Comparison of ENCODE assay signal across 11 cellular contexts in genomic region chr11:103806130-103806900, GRCh38.
DNase-seq lines count a peak whose midpoint lies in the region; ATAC-seq, FAIRE-seq and TF ChIP-seq lines count a peak whose summit lies in the region.
"Had no signal": no experiment of that assay in that cellular context is flagged by ENCODE, and none has a peak within 500 bp of the region (broad histone marks: within the 10 kb centered on the region; RNA-seq: fewer than 3 reads in every experiment).

No MANE protein-coding gene starts in this region.

- H3K27me3 Mint-ChIP-seq in activated naive CD4-positive, alpha-beta T cell treated with anti-CD3 and anti-CD28 coated beads, Interleukin-2, amount 10 ng/mL, durations not matched to agents 7 days and 5 days: no peaks in the 10 kb centered on the region
- peaks cover 2% of the 10 kb centered on the region for H3K27me3 Mint-ChIP-seq in endodermal cell (ENCODE audit: insufficient read depth)

- TF ChIP-seq POLR2A in body of pancreas (IDR thresholded peaks at IDR 0.05): no peak

- H3K9me3 ChIP-seq in AG04450 (ENCODE audit: control insufficient read depth, insufficient read depth, low read length) (no peaks in the 10 kb centered on the region), body of pancreas (no peaks in the 10 kb centered on the region), keratinocyte (ENCODE audit: control insufficient read depth, low read depth, low read length) (no peaks in the 10 kb centered on the region), endodermal cell (ENCODE audit: control insufficient read depth, low read length) (no peaks in the 10 kb centered on the region)

- H3K4me2 ChIP-seq in keratinocyte (ENCODE audit: control insufficient read depth, extremely low read depth, insufficient read depth, low read depth, low read length): peak overlapping the region; percentile 59

- H3K36me3 Mint-ChIP-seq in activated naive CD4-positive, alpha-beta T cell treated with anti-CD3 and anti-CD28 coated beads, Interleukin-2, amount 10 ng/mL, durations not matched to agents 7 days and 5 days: no peaks in the 10 kb centered on the region
- H3K36me3 Mint-ChIP-seq in endodermal cell (ENCODE audit: low read depth): no peaks in the 10 kb centered on the region

- H4K20me1 ChIP-seq in keratinocyte (ENCODE audit: control insufficient read depth, extremely low read depth, insufficient read depth, low read length): no peaks in the 10 kb centered on the region

- no peaks in the 10 kb centered on the region for H3K9me1 ChIP-seq in keratinocyte (ENCODE audit: control insufficient read depth, extremely low read depth, insufficient read depth, low read length)

- H3K4me1 ChIP-seq in body of pancreas (peaks cover 21% of the 10 kb centered on the region), keratinocyte (ENCODE audit: control insufficient read depth, extremely low read depth, insufficient read depth, low read length) (peaks cover 6% of the 10 kb centered on the region), endodermal cell (ENCODE audit: control insufficient read depth, insufficient read depth, low read length) (peaks cover 9% of the 10 kb centered on the region)

- H3K4me3 Mint-ChIP-seq in activated naive CD4-positive, alpha-beta T cell treated with anti-CD3 and anti-CD28 coated beads, Interleukin-2, amount 10 ng/mL, durations not matched to agents 7 days and 5 days: no peak overlapping the region
- no peak overlapping the region for H3K4me3 Mint-ChIP-seq in endodermal cell
- H3K4me3 Mint-ChIP-seq: activated T-cell treated with anti-CD3 and anti-CD28 coated beads, Interleukin-2, amount 50 U/mL, for 4 hours had no signal

- POLR2A ChIA-PET in AG04450 (lab: Yijun Ruan, JAX): no interaction called here

- dilution Hi-C loops in keratinocyte (cut with MboI; ENCODE audit: extremely low pct_ligation_motif_present, low sequenced_read_pairs): no loop called here

- H3K4me3 ChIP-seq in AG04450 (ENCODE audit: low read depth, low read length) (no peak overlapping the region), HFF-Myc (replicated peaks; ENCODE audit: low read depth, low read length) (no peak overlapping the region), body of pancreas (no peak overlapping the region), keratinocyte (ENCODE audit: control insufficient read depth in 2 of 3, extremely low read depth in 1 of 3, insufficient read depth in 2 of 3, low read depth in 1 of 3, low read length in 3 of 3) (no peak overlapping the region), endodermal cell (ENCODE audit: low read length) (no peak overlapping the region)

- intact Hi-C loops in body of pancreas (cut with DNase I): no loop called here

- H3K9ac ChIP-seq in keratinocyte (ENCODE audit: control insufficient read depth, extremely low read depth, insufficient read depth, low read length) (no peak overlapping the region), endodermal cell (ENCODE audit: extremely low read depth, low read length, poor library complexity, severe bottlenecking) (no peak overlapping the region)

- no peak overlapping the region for H3K27ac ChIP-seq in AG04450 (ENCODE audit: low read depth, low read length)
- peak overlapping the region in 3 of 4 donors; percentile 50 to 70 (median 70) for H3K27ac ChIP-seq in body of pancreas
- H3K27ac ChIP-seq in keratinocyte (ENCODE audit: control insufficient read depth, insufficient read depth, low read length): no peak overlapping the region
- no peak overlapping the region for H3K27ac ChIP-seq in endodermal cell (ENCODE audit: low read depth, low read length)

- no peak for TF ChIP-seq CTCF in AG04450 (IDR thresholded peaks at IDR 0.05; ENCODE audit: low read depth, low read length)
- TF ChIP-seq CTCF in HFF-Myc (IDR thresholded peaks at IDR 0.05; ENCODE audit: low read depth, low read length, missing control alignments): no peak
- no peak for TF ChIP-seq CTCF in body of pancreas (IDR thresholded peaks at IDR 0.05)
- no peak for TF ChIP-seq CTCF in keratinocyte (optimal IDR thresholded peaks at IDR 0.05 in 1 of 3, IDR thresholded peaks at IDR 0.05 in 1 of 3, conservative IDR thresholded peaks at IDR 0.05 in 1 of 3; ENCODE audit: extremely low read depth in 1 of 3, insufficient read depth in 2 of 3, low read length in 3 of 3)
- TF ChIP-seq CTCF in endodermal cell (conservative IDR thresholded peaks at IDR 0.05): no peak

- peak; percentile 85 for ATAC-seq in body of pancreas
- ATAC-seq: activated T-cell treated with anti-CD3 and anti-CD28 coated beads, Interleukin-2, amount 50 U/mL, for 4 hours had no signal

- peak overlapping the region; percentile 14 for H2AFZ ChIP-seq in keratinocyte (ENCODE audit: control insufficient read depth, low read length)

- FAIRE-seq in keratinocyte (lab: Jason Lieb, UNC): peak; percentile 36

- H3K79me2 ChIP-seq in keratinocyte (ENCODE audit: control insufficient read depth, insufficient read depth, low read length): no peaks in the 10 kb centered on the region

- 19 to 24% methylated on average over 5 of the region's 5 CpGs for WGBS in body of pancreas, 2 donors
- 72 to 88% methylated on average over 2 to 5 of the region's 5 CpGs for WGBS in endodermal cell (ENCODE audit: insufficient coverage in 1 of 2, insufficient read length in 1 of 2), 2 experiments

- H3K36me3 ChIP-seq in body of pancreas (replicated peaks in 1 of 2; ENCODE audit: insufficient read depth in 1 of 2, low read depth in 2 of 2) (no peaks in the 10 kb centered on the region), keratinocyte (ENCODE audit: control insufficient read depth in 2 of 2, extremely low read depth in 1 of 2, insufficient read depth in 2 of 2, low read length in 2 of 2) (no peaks in the 10 kb centered on the region), endodermal cell (ENCODE audit: control insufficient read depth, insufficient read depth, low read length) (no peaks in the 10 kb centered on the region)

- DNase-seq in AG04450 (ENCODE audit: low read depth, low spot score) (peak; percentile 58), HFF-Myc (ENCODE audit: extremely low read depth, low read depth) (peak; percentile 27), body of pancreas (peak in 3 of 4 donors; percentile 24 to 46 (median 38)), keratinocyte (ENCODE audit: low read depth, low spot score) (no peak), endodermal cell (no peak), NCI-H82 treated with DMSO at 0.1 percent for 48 hours (lab: John Stamatoyannopoulos, UW; ENCODE audit: unreplicated experiment) (no peak), islet precursor cell (no peak)
- no peak for DNase-seq in activated naive CD4-positive, alpha-beta T cell treated with anti-CD3 and anti-CD28 coated beads, Interleukin-2, amount 10 ng/mL, durations not matched to agents 7 days and 5 days
- DNase-seq: activated T-cell treated with anti-CD3 and anti-CD28 coated beads, Interleukin-2, amount 50 U/mL, for 4 hours; C1 segment of cervical spinal cord; KBM-7 had no signal

- H3K9me3 Mint-ChIP-seq in activated naive CD4-positive, alpha-beta T cell treated with anti-CD3 and anti-CD28 coated beads, Interleukin-2, amount 10 ng/mL, durations not matched to agents 7 days and 5 days: no peaks in the 10 kb centered on the region
- H3K9me3 Mint-ChIP-seq in endodermal cell: no peaks in the 10 kb centered on the region
- H3K9me3 Mint-ChIP-seq: activated T-cell treated with anti-CD3 and anti-CD28 coated beads, Interleukin-2, amount 50 U/mL, for 4 hours had no signal

- no peaks in the 10 kb centered on the region for H3K4me1 Mint-ChIP-seq in activated naive CD4-positive, alpha-beta T cell treated with anti-CD3 and anti-CD28 coated beads, Interleukin-2, amount 10 ng/mL, durations not matched to agents 7 days and 5 days
- H3K4me1 Mint-ChIP-seq in endodermal cell: peaks cover 22% of the 10 kb centered on the region

- CTCF ChIA-PET in AG04450 (lab: Charles Lee): no interaction called here
- CTCF ChIA-PET in activated naive CD4-positive, alpha-beta T cell treated with anti-CD3 and anti-CD28 coated beads, Interleukin-2, amount 10 ng/mL, durations not matched to agents 7 days and 5 days (lab: Charles Lee): no interaction called here

- H3K27ac Mint-ChIP-seq in activated naive CD4-positive, alpha-beta T cell treated with anti-CD3 and anti-CD28 coated beads, Interleukin-2, amount 10 ng/mL, durations not matched to agents 7 days and 5 days: no peak overlapping the region
- H3K27ac Mint-ChIP-seq in endodermal cell: no peak overlapping the region

- H3K27me3 ChIP-seq in AG04450 (ENCODE audit: control insufficient read depth, insufficient read depth, low read length) (no peaks in the 10 kb centered on the region), body of pancreas (no peaks in the 10 kb centered on the region), keratinocyte (ENCODE audit: control insufficient read depth, extremely low read depth, insufficient read depth, low read length) (no peaks in the 10 kb centered on the region), endodermal cell (ENCODE audit: control insufficient read depth, insufficient read depth, low read length, poor library complexity, severe bottlenecking) (peaks cover 12% of the 10 kb centered on the region)

Comparison
In these comparisons a context has a peak if more than half of its experiments do, and no peak if none do; other contexts are left out.
1. DNase-seq: peak in AG04450 (single experiment), HFF-Myc (single experiment) and body of pancreas (3 of 4); none in keratinocyte (single experiment), activated naive CD4-positive, alpha-beta T cell treated with anti-CD3 and anti-CD28 coated beads, Interleukin-2, amount 10 ng/mL, durations not matched to agents 7 days and 5 days (single experiment), endodermal cell (single experiment), NCI-H82 treated with DMSO at 0.1 percent for 48 hours (single experiment) and islet precursor cell (single experiment).
2. H3K27ac ChIP-seq: peak in body of pancreas (3 of 4); none in AG04450 (single experiment), keratinocyte (single experiment) and endodermal cell (single experiment).